Comparison of ENCODE assay signal across 16 cellular contexts in the genomic region with DNA sequence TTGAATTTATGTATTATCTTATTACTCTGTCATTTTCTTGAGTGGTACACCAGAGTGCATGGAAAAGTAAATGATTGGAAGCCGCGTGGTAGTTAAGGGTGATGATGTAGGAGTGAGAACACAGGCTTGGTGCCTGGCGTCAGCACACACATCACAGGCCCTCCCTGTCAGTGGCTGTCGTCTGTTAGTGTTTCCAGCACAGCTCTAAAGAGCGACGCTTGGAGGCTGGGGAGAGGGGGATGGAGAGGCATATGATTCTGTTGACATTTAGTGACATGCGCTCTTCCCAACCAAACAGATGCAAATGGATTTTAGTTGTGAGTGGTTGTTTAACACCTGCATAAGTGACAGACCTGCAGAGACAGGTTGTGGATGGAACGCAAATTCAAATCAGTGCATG.
DNase-seq lines count a peak whose midpoint lies in the region; ATAC-seq lines count a peak whose summit lies in the region.
"Had no signal": no experiment of that assay in that cellular context is flagged by ENCODE, and none has a peak within 500 bp of the region (broad histone marks: within the 10 kb centered on the region; RNA-seq: fewer than 3 reads in every experiment).

No MANE protein-coding gene starts in this region.

- intact Hi-C loops in right cardiac atrium (cut with DNase I): no loop called here

- no peak overlapping the region for H3K27ac ChIP-seq in iPS-20b (ENCODE audit: low read length)
- H3K27ac ChIP-seq in right cardiac atrium (ENCODE audit: low read length): no peak overlapping the region
- H3K27ac ChIP-seq: 22Rv1, Peyer's patch had no signal

- H3K9me3 ChIP-seq in NT2/D1 (ENCODE audit: insufficient read depth, low read length) (no peaks in the 10 kb centered on the region), iPS-20b (ENCODE audit: insufficient read depth, low read depth, low read length) (no peaks in the 10 kb centered on the region), right cardiac atrium (ENCODE audit: control insufficient read depth, low read length) (no peaks in the 10 kb centered on the region)
- H3K9me3 ChIP-seq: Peyer's patch had no signal

- no peak for ATAC-seq in right cardiac atrium

- no peaks in the 10 kb centered on the region for H3K36me3 ChIP-seq in H7 (replicated peaks; ENCODE audit: control insufficient read depth, insufficient read depth, low read length)
- H3K36me3 ChIP-seq in NT2/D1 (ENCODE audit: insufficient read depth, insufficient read length, low read length): no peaks in the 10 kb centered on the region
- no peaks in the 10 kb centered on the region for H3K36me3 ChIP-seq in iPS-20b (ENCODE audit: insufficient read depth, low read depth, low read length)
- H3K36me3 ChIP-seq: Peyer's patch had no signal

- H3K9ac ChIP-seq in NT2/D1 (ENCODE audit: insufficient read length, low read depth) (no peak overlapping the region), iPS-20b (ENCODE audit: low read depth, low read length) (no peak overlapping the region)

- H3K4me3 ChIP-seq in H7 (ENCODE audit: insufficient read depth, low read depth, low read length) (no peak overlapping the region), NT2/D1 (ENCODE audit: insufficient read length, low read depth) (no peak overlapping the region), iPS-20b (ENCODE audit: low read length) (0 out of 2 replicates have a peak overlapping the region, but pooled peaks have one; percentile 5), right cardiac atrium (ENCODE audit: low read length) (no peak overlapping the region)
- H3K4me3 ChIP-seq: Peyer's patch had no signal

- WGBS in right cardiac atrium: 81% methylated on average over 8 of the region's 8 CpGs

- DNase-seq in DMS153 (lab: John Stamatoyannopoulos, UW) (peak; percentile 78), DMS153 treated with DMSO at 0.1 percent for 48 hours (lab: John Stamatoyannopoulos, UW; ENCODE audit: unreplicated experiment) (no peak), H7 (peak; percentile 13), NT2/D1 (ENCODE audit: low read depth, low spot score) (peak; percentile 9), NCI-H82 (lab: John Stamatoyannopoulos, UW) (no peak), right cardiac atrium (no peak), H4 (ENCODE audit: low spot score) (no peak)
- DNase-seq: CD8-positive, alpha-beta memory T cell; GOT3; KBM-7; NCI-H1105 treated with DMSO at 0.1 percent for 48 hours; NCI-H2029; Peyer's patch; Right ventricle myocardium superior had no signal

- H3K4me1 ChIP-seq in NT2/D1 (ENCODE audit: insufficient read depth, insufficient read length) (peaks cover 6% of the 10 kb centered on the region), iPS-20b (ENCODE audit: insufficient read depth, low read length) (peaks cover 36% of the 10 kb centered on the region), right cardiac atrium (ENCODE audit: control insufficient read depth, insufficient read depth, low read length) (no peaks in the 10 kb centered on the region)
- H3K4me1 ChIP-seq: Peyer's patch had no signal

- no peaks in the 10 kb centered on the region for H3K27me3 ChIP-seq in H7 (ENCODE audit: control insufficient read depth, insufficient read depth, low read length)
- no peaks in the 10 kb centered on the region for H3K27me3 ChIP-seq in NT2/D1 (ENCODE audit: insufficient read depth, insufficient read length)
- no peaks in the 10 kb centered on the region for H3K27me3 ChIP-seq in iPS-20b (ENCODE audit: insufficient read depth, low read length)
- H3K27me3 ChIP-seq in right cardiac atrium (ENCODE audit: control insufficient read depth, insufficient read depth): no peaks in the 10 kb centered on the region
- H3K27me3 ChIP-seq: Peyer's patch had no signal

Comparison
In these comparisons a context has a peak if more than half of its experiments do, and no peak if none do; other contexts are left out.
1. DNase-seq: peak in DMS153 (single experiment), H7 (single experiment) and NT2/D1 (single experiment); none in DMS153 treated with DMSO at 0.1 percent for 48 hours (single experiment), NCI-H82 (single experiment), right cardiac atrium (0 of 3) and H4 (single experiment).